ENCODE assay signal across 8 cellular contexts in genomic region chr20:31661625-31662371, GRCh38. TPM values are rescaled to one million over a fixed set of nuclear protein-coding genes. Genes with fewer than 3 reads are reported as not detected.
A peak's percentile ranks its signal among the peaks of the same experiment; 100 is the strongest.
DNase-seq lines count a peak whose midpoint lies in the region; ATAC-seq, FAIRE-seq and TF ChIP-seq lines count a peak whose summit lies in the region.

No MANE protein-coding gene starts in this region.

- no peaks in the 10 kb centered on the region for H3F3A ChIP-seq in OCI-LY1 (ENCODE audit: insufficient read depth, low read length)

- peaks cover 32% of the 10 kb centered on the region for H3K4me1 ChIP-seq in OCI-LY1 (ENCODE audit: insufficient read depth, low read length, severe bottlenecking)
- H3K4me1 ChIP-seq in mucosa of rectum (ENCODE audit: control insufficient read depth in 2 of 2, insufficient read depth in 2 of 2, low read length in 2 of 2): peaks cover 44 to 50% of the 10 kb centered on the region in 2 donors

- peak overlapping the region; percentile 85 for H3K27ac ChIP-seq in OCI-LY1 (ENCODE audit: low read depth, low read length, poor library complexity, severe bottlenecking)
- peak overlapping the region; percentile 61 to 73 for H3K27ac ChIP-seq in mucosa of rectum (ENCODE audit: low read depth in 2 of 2, low read length in 2 of 2)

- no peak overlapping the region for H2AFZ ChIP-seq in OCI-LY1 (ENCODE audit: low read length)

- ATAC-seq in HG03571 (IDR thresholded peaks at IDR 0.05; ENCODE audit: unreplicated experiment): peak; percentile 58

- H3K36me3 ChIP-seq in OCI-LY1 (ENCODE audit: insufficient read depth, low read length) (peaks cover 28% of the 10 kb centered on the region; the same call in 1 of the 2 replicates), mucosa of rectum (ENCODE audit: control insufficient read depth in 2 of 2, insufficient read depth in 2 of 2, low read length in 2 of 2) (peaks cover 15 to 17% of the 10 kb centered on the region in 2 donors)

- no peaks in the 10 kb centered on the region for H3K9me3 ChIP-seq in OCI-LY1 (ENCODE audit: low read length)
- no peaks in the 10 kb centered on the region for H3K9me3 ChIP-seq in mucosa of rectum (ENCODE audit: control insufficient read depth in 2 of 2, low read length in 2 of 2)

- peak; percentile 55 for TF ChIP-seq CTCF in OCI-LY1 (IDR thresholded peaks at IDR 0.05; ENCODE audit: low read length)
- peak; percentile 61 for TF ChIP-seq CTCF in epithelial cell of proximal tubule (conservative IDR thresholded peaks at IDR 0.05; ENCODE audit: low read depth, low read length)

- H4K20me1 ChIP-seq in OCI-LY1 (ENCODE audit: insufficient read depth, low read length): no peaks in the 10 kb centered on the region

- peak overlapping the region; percentile 62 for H3K4me3 ChIP-seq in OCI-LY1 (ENCODE audit: low read depth, low read length, poor library complexity, severe bottlenecking)
- no peak overlapping the region for H3K4me3 ChIP-seq in epithelial cell of proximal tubule (ENCODE audit: low read depth, low read length)
- peak overlapping the region; percentile 55 to 71 for H3K4me3 ChIP-seq in mucosa of rectum (ENCODE audit: low read length in 2 of 2)

- no peaks in the 10 kb centered on the region for H3K79me2 ChIP-seq in OCI-LY1 (ENCODE audit: insufficient read depth, low read length)

- H3K27me3 ChIP-seq in OCI-LY1 (ENCODE audit: insufficient read depth, low read length) (no peaks in the 10 kb centered on the region), mucosa of rectum (ENCODE audit: control insufficient read depth in 2 of 2, insufficient read depth in 2 of 2, low read length in 2 of 2) (no peaks in the 10 kb centered on the region)

- FAIRE-seq in GM19239 (lab: Jason Lieb, UNC): no peak

- no peaks in the 10 kb centered on the region for H3K9me2 ChIP-seq in OCI-LY1 (ENCODE audit: low read depth, low read length)

- H3K4me2 ChIP-seq in OCI-LY1 (ENCODE audit: low read length): peak overlapping the region; percentile 95

- H3K9ac ChIP-seq in OCI-LY1 (ENCODE audit: low read length) (peak overlapping the region; percentile 69), mucosa of rectum (ENCODE audit: low read depth in 1 of 2, low read length in 2 of 2) (peak overlapping the region; percentile 73 to 75)

- peak; percentile 96 for DNase-seq in AG20443 (ENCODE audit: low spot score)
- DNase-seq in GM19239 (ENCODE audit: insufficient read length, low spot score): peak; percentile 75
- DNase-seq in activated T-cell treated with anti-CD3 and anti-CD28 coated beads for 24 hours (ENCODE audit: low read depth): peak; percentile 71
- no peak for DNase-seq in epithelial cell of proximal tubule (ENCODE audit: low read depth)
- peak; percentile 66 for DNase-seq in stimulated activated CD8-positive, alpha-beta memory T cell treated with anti-CD3 and anti-CD28 coated beads, Interleukin-4, amount 100 ng/mL, for 24 hours (ENCODE audit: low read depth)

RNA-seq across cellular contexts. Expression of gene COX4I2, which starts 24.1 kb away (rescaled TPM):
- total RNA-seq in epithelial cell of proximal tubule: not detected in 2 replicates

RNA-seq across cellular contexts. Expression of gene ID1, which starts 56.7 kb away (rescaled TPM):
- 237 and 302 TPM in 2 replicates for total RNA-seq in epithelial cell of proximal tubule
